17 cellular contexts compared by ENCODE assay signal in the genomic region with DNA sequence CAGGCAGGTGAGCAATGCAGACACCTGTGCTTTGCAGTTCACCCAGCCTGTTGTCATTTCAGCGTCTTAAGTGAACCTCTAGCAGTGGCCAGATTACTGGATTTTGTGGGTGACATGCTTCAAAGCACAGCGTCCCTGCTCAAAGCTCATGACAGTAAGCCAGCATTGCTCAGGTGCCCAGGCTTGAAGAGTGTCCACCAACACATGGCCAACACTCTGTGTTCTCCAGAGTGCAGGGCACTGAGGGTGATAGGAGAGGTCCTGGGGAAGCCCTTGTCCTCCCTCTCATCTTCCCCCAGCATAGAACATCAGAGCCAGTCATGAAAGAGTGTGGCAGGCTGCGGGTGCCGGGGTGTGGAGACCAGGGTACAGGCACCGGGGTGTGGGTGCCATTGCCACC.
DNase-seq lines count a peak whose midpoint lies in the region; ATAC-seq, FAIRE-seq and TF ChIP-seq lines count a peak whose summit lies in the region.
"Had no signal": no experiment of that assay in that cellular context is flagged by ENCODE, and none has a peak within 500 bp of the region (broad histone marks: within the 10 kb centered on the region; RNA-seq: fewer than 3 reads in every experiment).

No MANE protein-coding gene starts in this region.

- H3K23me2 ChIP-seq in H1 (ENCODE audit: low read depth, low read length), result no peaks in the 10 kb centered on the region

- intact Hi-C loops in stomach (cut with DNase I; ENCODE audit: low total_unique reads), result no loop called here

- no peak overlapping the region for H4K91ac ChIP-seq in H1 (replicated peaks; ENCODE audit: insufficient read length, low read length)

- no peak overlapping the region for H3K18ac ChIP-seq in H1 (ENCODE audit: extremely low read depth, low read length)

- FAIRE-seq in H1 (lab: Jason Lieb, UNC), result no peak
- FAIRE-seq: A204.1, G401.6, GM12891 had no signal

- no peak overlapping the region for H2BK20ac ChIP-seq in H1 (ENCODE audit: low read length)

- no peak overlapping the region for H3K56ac ChIP-seq in H1 (replicated peaks; ENCODE audit: insufficient read length, low read depth, low read length)

- POLR2A ChIA-PET in H1 (lab: Charles Lee; ENCODE audit: partially characterized antibody), result no interaction called here

- peaks cover 3% of the 10 kb centered on the region for H3K4me1 Mint-ChIP-seq in progenitor cell of endocrine pancreas (ENCODE audit: low read depth)
- H3K4me1 Mint-ChIP-seq: CD4-positive, alpha-beta memory T cell had no signal

- no peaks in the 10 kb centered on the region for H3K79me1 ChIP-seq in H1 (ENCODE audit: low read depth, low read length)

- peak overlapping the region; percentile 65 for H3K27ac Mint-ChIP-seq in progenitor cell of endocrine pancreas
- H3K27ac Mint-ChIP-seq: CD4-positive, alpha-beta memory T cell; GM23338; H9 had no signal

- no peaks in the 10 kb centered on the region for H3K9me3 Mint-ChIP-seq in progenitor cell of endocrine pancreas (ENCODE audit: low read depth)
- H3K9me3 Mint-ChIP-seq: GM23338, H9 had no signal

- H2BK120ac ChIP-seq in H1 (replicated peaks; ENCODE audit: low read depth, low read length), result no peak overlapping the region

- H3K9me3 ChIP-seq in WERI-Rb-1 (ENCODE audit: severe bottlenecking) (no peaks in the 10 kb centered on the region), H1 (ENCODE audit: insufficient read depth in 2 of 2, low read depth in 1 of 2, low read length in 1 of 2) (no peaks in the 10 kb centered on the region), stomach (no peaks in the 10 kb centered on the region)
- H3K9me3 ChIP-seq: BE2C had no signal

- H2AFZ ChIP-seq in H1 (ENCODE audit: low read length), result no peak overlapping the region
- H2AFZ ChIP-seq: GM23338 had no signal

- CTCF ChIA-PET in H1 (lab: Charles Lee; ENCODE audit: partially characterized antibody), result interaction anchor here (1.0 to 1.1 kb wide), 2 partner anchors 21 to 327 kb away, joined by 3 read pairs; no protein-coding TSS in a partner anchor

- DNase-seq in WERI-Rb-1 (peak; percentile 30), H1 (ENCODE audit: low read depth in 1 of 2, low spot score in 2 of 2) (no peak), mesenteric fat pad (ENCODE audit: low spot score) (peak; percentile 57), progenitor cell of endocrine pancreas (ENCODE audit: low spot score, unreplicated experiment) (no peak), stomach (no peak), HK-2 (ENCODE audit: unreplicated experiment) (no peak)
- DNase-seq: BE2C; CD4-positive, alpha-beta memory T cell; DMS79; H9; IMR-90 had no signal

- TF ChIP-seq EP300 in H1 (IDR thresholded peaks at IDR 0.05; ENCODE audit: borderline replicate concordance in 1 of 2, low read depth in 2 of 2, low read length in 2 of 2), result no peak
- TF ChIP-seq EP300 in stomach (IDR thresholded peaks at IDR 0.05), result no peak

- no peak overlapping the region for H3K4me3 Mint-ChIP-seq in progenitor cell of endocrine pancreas (ENCODE audit: low read depth)
- H3K4me3 Mint-ChIP-seq: CD4-positive, alpha-beta memory T cell; GM23338; H9 had no signal

- no peak for ATAC-seq in HG02852 (IDR thresholded peaks at IDR 0.05; ENCODE audit: unreplicated experiment)
- ATAC-seq: GM23338 had no signal

- no peak overlapping the region for H4K8ac ChIP-seq in H1 (ENCODE audit: extremely low read depth, insufficient read depth, low read length)

- H3K14ac ChIP-seq in H1 (ENCODE audit: insufficient read length), result no peak overlapping the region

- H4K5ac ChIP-seq in H1 (ENCODE audit: insufficient read length, low read depth, low read length), result no peak overlapping the region

- no peak overlapping the region for H3K4ac ChIP-seq in H1 (replicated peaks; ENCODE audit: insufficient read length, low read depth, low read length)

- no peak overlapping the region for H2BK12ac ChIP-seq in H1 (ENCODE audit: low read depth, low read length)

- H2BK5ac ChIP-seq in H1 (ENCODE audit: low read depth, low read length), result no peak overlapping the region

- no peak overlapping the region for H3K9ac ChIP-seq in H1 (replicated peaks in 1 of 4; ENCODE audit: extremely low read depth in 1 of 4, low read depth in 3 of 4, low read length in 3 of 4)

- no peak overlapping the region for H3K4me3 ChIP-seq in WERI-Rb-1 (ENCODE audit: low read depth, low read length)
- H3K4me3 ChIP-seq in H1 (ENCODE audit: extremely low read depth in 1 of 4, insufficient read depth in 2 of 4, low read depth in 3 of 4, low read length in 4 of 4), result no peak overlapping the region
- no peak overlapping the region for H3K4me3 ChIP-seq in stomach
- H3K4me3 ChIP-seq: GM23338 had no signal

- no peak for TF ChIP-seq RAD21 in H1 (IDR thresholded peaks at IDR 0.05 in 1 of 2, conservative IDR thresholded peaks at IDR 0.05 in 1 of 2; ENCODE audit: low read depth in 2 of 2, low read length in 2 of 2)

- H3K36me3 ChIP-seq in WERI-Rb-1 (no peaks in the 10 kb centered on the region), H1 (ENCODE audit: control insufficient read depth in 2 of 4, insufficient read depth in 4 of 4, low read length in 3 of 4) (no peaks in the 10 kb centered on the region), stomach (no peaks in the 10 kb centered on the region)
- H3K36me3 ChIP-seq: BE2C had no signal

- TF ChIP-seq CTCF in WERI-Rb-1 (IDR thresholded peaks at IDR 0.05; ENCODE audit: low read depth, low read length) (no peak), H1 (IDR thresholded peaks at IDR 0.05; ENCODE audit: control extremely low read depth in 1 of 3, insufficient read depth in 1 of 3, low read depth in 1 of 3, low read length in 3 of 3) (no peak), progenitor cell of endocrine pancreas (IDR thresholded peaks at IDR 0.05; ENCODE audit: unreplicated experiment) (no peak), stomach (IDR thresholded peaks at IDR 0.05) (no peak)

- H3K23ac ChIP-seq in H1 (ENCODE audit: insufficient read length), result no peak overlapping the region

- 0 out of 2 replicates have a peak overlapping the region, but pooled peaks have one; percentile 54 for H2BK15ac ChIP-seq in H1 (ENCODE audit: low read length)

- no peak overlapping the region for H2AK5ac ChIP-seq in H1 (ENCODE audit: low read depth, low read length)

- peaks cover 27% of the 10 kb centered on the region for H3K27me3 Mint-ChIP-seq in progenitor cell of endocrine pancreas

- peaks cover 0 to 9% (median 2%) of the 10 kb centered on the region in 4 experiments; a peak in 5 of 7 replicates for H3K4me1 ChIP-seq in H1 (replicated peaks in 1 of 4; ENCODE audit: control insufficient read depth in 3 of 4, insufficient read depth in 4 of 4, low read length in 3 of 4)
- H3K4me1 ChIP-seq in stomach, result peaks cover 0 to under 1% (median 0%) of the 10 kb centered on the region in 4 donors
- H3K4me1 ChIP-seq: BE2C had no signal

- TF ChIP-seq POLR2A in H1 (IDR thresholded peaks at IDR 0.05; ENCODE audit: control extremely low read depth in 1 of 2, low read depth in 2 of 2, low read length in 2 of 2) (no peak), stomach (IDR thresholded peaks at IDR 0.05) (no peak)

- no peaks in the 10 kb centered on the region for H4K20me1 ChIP-seq in H1 (replicated peaks in 1 of 2; ENCODE audit: control insufficient read depth in 1 of 2, insufficient read depth in 2 of 2, low read length in 2 of 2)

- H3K79me2 ChIP-seq in H1 (ENCODE audit: control insufficient read depth in 1 of 2, insufficient read depth in 2 of 2, low read length in 2 of 2), result no peaks in the 10 kb centered on the region

- H3K27me3 ChIP-seq in WERI-Rb-1 (ENCODE audit: insufficient read depth, low read depth, severe bottlenecking) (no peaks in the 10 kb centered on the region), H1 (replicated peaks in 1 of 4; ENCODE audit: control insufficient read depth in 3 of 4, extremely low read depth in 1 of 4, insufficient read depth in 3 of 4, low read length in 3 of 4) (peaks cover 0 to 4% (median 2%) of the 10 kb centered on the region in 4 experiments; a peak in 2 of 7 replicates), stomach (peaks cover 0 to 2% (median 0%) of the 10 kb centered on the region in 3 donors)
- H3K27me3 ChIP-seq: BE2C had no signal

- WGBS in H1 (ENCODE audit: extremely low coverage in 1 of 2, insufficient coverage in 1 of 2, insufficient read length in 1 of 2, insufficient replicate concordance in 2 of 2, low coverage in 1 of 2, low lambda C conversion rate in 2 of 2, missing lambda C conversion rate in 1 of 2), 2 experiments, result 93% methylated on average over 5 of the region's 5 CpGs; no CpG with 5 or more reads in 1 of the 2 experiments
- WGBS in stomach, 5 donors, result 82 to 94% (median 85%) methylated on average over 5 of the region's 5 CpGs

- no peak overlapping the region for H3K4me2 ChIP-seq in H1 (ENCODE audit: insufficient read depth in 1 of 2, low read depth in 2 of 2, low read length in 2 of 2)
- H3K4me2 ChIP-seq: GM23338 had no signal

- peak overlapping the region; percentile 86 for H3K27ac ChIP-seq in WERI-Rb-1
- no peak overlapping the region for H3K27ac ChIP-seq in H1 (ENCODE audit: low read depth, low read length)
- no peak overlapping the region for H3K27ac ChIP-seq in stomach
- H3K27ac ChIP-seq: C4-2B had no signal

- no peaks in the 10 kb centered on the region for H3K36me3 Mint-ChIP-seq in progenitor cell of endocrine pancreas (ENCODE audit: insufficient read depth)
- H3K36me3 Mint-ChIP-seq: CD4-positive, alpha-beta memory T cell had no signal

TF ChIP-seq in H1, 55 proteins besides CTCF, POLR2A, EP300 and RAD21:
- TF ChIP-seq SUZ12 (IDR thresholded peaks at IDR 0.05; ENCODE audit: low read length) (no peak), CTBP2 (IDR thresholded peaks at IDR 0.05; ENCODE audit: borderline replicate concordance, insufficient read depth, insufficient read length, low read length) (no peak), POU5F1 (IDR thresholded peaks at IDR 0.05; ENCODE audit: low read depth, low read length) (no peak), TAF1 (IDR thresholded peaks at IDR 0.05; ENCODE audit: low read depth, low read length) (no peak), NANOG (IDR thresholded peaks at IDR 0.05; ENCODE audit: insufficient read depth, low read depth, low read length, poor library complexity, severe bottlenecking) (no peak)
- TF ChIP-seq, protein P1, sequence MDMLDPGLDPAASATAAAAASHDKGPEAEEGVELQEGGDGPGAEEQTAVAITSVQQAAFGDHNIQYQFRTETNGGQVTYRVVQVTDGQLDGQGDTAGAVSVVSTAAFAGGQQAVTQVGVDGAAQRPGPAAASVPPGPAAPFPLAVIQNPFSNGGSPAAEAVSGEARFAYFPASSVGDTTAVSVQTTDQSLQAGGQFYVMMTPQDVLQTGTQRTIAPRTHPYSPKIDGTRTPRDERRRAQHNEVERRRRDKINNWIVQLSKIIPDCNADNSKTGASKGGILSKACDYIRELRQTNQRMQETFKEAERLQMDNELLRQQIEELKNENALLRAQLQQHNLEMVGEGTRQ (IDR thresholded peaks at IDR 0.05; ENCODE audit: low read length), result no peak

Comparison
In these comparisons a context has a peak if more than half of its experiments do, and no peak if none do; other contexts are left out.
1. DNase-seq: peak in WERI-Rb-1 (single experiment) and mesenteric fat pad (single experiment); none in H1 (0 of 2), progenitor cell of endocrine pancreas (single experiment), stomach (single experiment) and HK-2 (single experiment).